In genomic region chr10:82419981-82420380, GRCh38 we compare ENCODE assay signal across 16 cellular contexts.
DNase-seq lines count a peak whose midpoint lies in the region; ATAC-seq and TF ChIP-seq lines count a peak whose summit lies in the region.
"Had no signal": no experiment of that assay in that cellular context is flagged by ENCODE, and none has a peak within 500 bp of the region (broad histone marks: within the 10 kb centered on the region; RNA-seq: fewer than 3 reads in every experiment).

No MANE protein-coding gene starts in this region.

- H3K79me1 ChIP-seq in trophoblast cell (ENCODE audit: low read length), result no peaks in the 10 kb centered on the region

- H4K12ac ChIP-seq in trophoblast cell (ENCODE audit: low read depth, low read length), result no peak overlapping the region

- H2AK5ac ChIP-seq in trophoblast cell (ENCODE audit: low read length), result no peak overlapping the region

- H3K4me1 ChIP-seq in BE2C, result peaks cover 8% of the 10 kb centered on the region
- H3K4me1 ChIP-seq in smooth muscle cell (ENCODE audit: low read depth), result no peaks in the 10 kb centered on the region
- H3K4me1 ChIP-seq in trophoblast cell (ENCODE audit: control insufficient read depth in 1 of 2, insufficient read depth in 2 of 2, low read length in 2 of 2), result no peaks in the 10 kb centered on the region

- H3F3A ChIP-seq in smooth muscle cell (ENCODE audit: low read depth), result no peaks in the 10 kb centered on the region

- H4K8ac ChIP-seq in trophoblast cell (ENCODE audit: low read depth, low read length), result no peak overlapping the region

- 83% methylated on average over 2 of the region's 2 CpGs for WGBS in smooth muscle cell (ENCODE audit: low lambda C conversion rate)
- no CpG with 5 or more reads among the region's 2 CpGs for WGBS in trophoblast cell (ENCODE audit: extremely low coverage, insufficient coverage, insufficient read length)

- no peak overlapping the region for H3K14ac ChIP-seq in trophoblast cell (ENCODE audit: low read length)

- TF ChIP-seq CTCF in BE2C (IDR thresholded peaks at IDR 0.05; ENCODE audit: low read depth, low read length) (no peak), smooth muscle cell (IDR thresholded peaks at IDR 0.05; ENCODE audit: borderline replicate concordance, insufficient read depth, poor library complexity, severe bottlenecking) (no peak)

- H3K27ac ChIP-seq in smooth muscle cell (ENCODE audit: low read depth) (no peak overlapping the region), trophoblast cell (ENCODE audit: low read depth, low read length) (no peak overlapping the region)
- H3K27ac ChIP-seq: BLaER1 had no signal

- H2AFZ ChIP-seq in smooth muscle cell (ENCODE audit: low read depth) (peak overlapping the region; percentile 19), trophoblast cell (ENCODE audit: insufficient read depth, low read length, poor library complexity) (no peak overlapping the region)
- H2AFZ ChIP-seq: GM23338 had no signal

- H3K23ac ChIP-seq in trophoblast cell (ENCODE audit: low read length), result no peak overlapping the region

- H3K4me3 ChIP-seq in BE2C (ENCODE audit: low read depth, low read length) (no peak overlapping the region), smooth muscle cell (no peak overlapping the region), trophoblast cell (ENCODE audit: low read depth, low read length) (no peak overlapping the region)
- H3K4me3 ChIP-seq: BLaER1, GM23338 had no signal

- H2BK5ac ChIP-seq in trophoblast cell (ENCODE audit: low read depth, low read length, poor library complexity), result no peak overlapping the region

- no peaks in the 10 kb centered on the region for H3K27me3 ChIP-seq in BE2C
- H3K27me3 ChIP-seq in smooth muscle cell (ENCODE audit: low read depth), result no peaks in the 10 kb centered on the region
- no peaks in the 10 kb centered on the region for H3K27me3 ChIP-seq in trophoblast cell (ENCODE audit: insufficient read depth, low read length)
- H3K27me3 ChIP-seq: BLaER1 had no signal

- no peak overlapping the region for H2BK12ac ChIP-seq in trophoblast cell (ENCODE audit: low read length)

- H4K91ac ChIP-seq in trophoblast cell (ENCODE audit: low read depth, low read length), result no peak overlapping the region

- H3K36me3 ChIP-seq in BE2C, result no peaks in the 10 kb centered on the region
- no peaks in the 10 kb centered on the region for H3K36me3 ChIP-seq in smooth muscle cell (ENCODE audit: low read depth)
- H3K36me3 ChIP-seq in trophoblast cell (ENCODE audit: control insufficient read depth in 1 of 2, insufficient read depth in 2 of 2, low read length in 2 of 2), result no peaks in the 10 kb centered on the region

- H3K4me2 ChIP-seq in smooth muscle cell, result no peak overlapping the region
- H3K4me2 ChIP-seq in trophoblast cell (ENCODE audit: low read length), result no peak overlapping the region
- H3K4me2 ChIP-seq: BLaER1, GM23338 had no signal

- H3K9me3 ChIP-seq in BE2C (no peaks in the 10 kb centered on the region), smooth muscle cell (replicated peaks; ENCODE audit: low read depth) (no peaks in the 10 kb centered on the region), trophoblast cell (ENCODE audit: insufficient read depth, low read depth, low read length) (no peaks in the 10 kb centered on the region)

- H3K79me2 ChIP-seq in smooth muscle cell (ENCODE audit: low read depth), result no peaks in the 10 kb centered on the region
- no peaks in the 10 kb centered on the region for H3K79me2 ChIP-seq in trophoblast cell (ENCODE audit: control insufficient read depth, insufficient read depth, low read length, poor library complexity)

- H4K20me1 ChIP-seq in smooth muscle cell (ENCODE audit: low read depth), result no peaks in the 10 kb centered on the region
- H4K20me1 ChIP-seq: BLaER1 had no signal

- no peak overlapping the region for H3K18ac ChIP-seq in trophoblast cell (ENCODE audit: low read length)

- H2BK120ac ChIP-seq in trophoblast cell (ENCODE audit: insufficient read depth, low read length, poor library complexity), result no peak overlapping the region

- H3K4ac ChIP-seq in trophoblast cell (ENCODE audit: low read depth, low read length), result no peak overlapping the region

- no peak overlapping the region for H3K9ac ChIP-seq in smooth muscle cell (ENCODE audit: low read depth)
- no peak overlapping the region for H3K9ac ChIP-seq in trophoblast cell (ENCODE audit: low read length)
- H3K9ac ChIP-seq: BLaER1 had no signal

- ATAC-seq in HG02610 (IDR thresholded peaks at IDR 0.05; ENCODE audit: unreplicated experiment), result no peak
- ATAC-seq: GM23338, HepG2 had no signal

- peak; percentile 22 for DNase-seq in Ammon's horn (ENCODE audit: low spot score)
- DNase-seq in BE2C, result peak; percentile 13
- DNase-seq in globus pallidus (ENCODE audit: low spot score), result peak; percentile 13
- no peak for DNase-seq in smooth muscle cell (lab: John Stamatoyannopoulos, UW; ENCODE audit: unreplicated experiment)
- no peak for DNase-seq in islet precursor cell
- no peak for DNase-seq in trophoblast cell
- DNase-seq: ACHN; CD4-positive, alpha-beta memory T cell; DMS153; DMS79; GF-D8; HCEC 1CT had no signal

Comparison
In these comparisons a context has a peak if more than half of its experiments do, and no peak if none do; other contexts are left out.
1. DNase-seq: peak in Ammon's horn (single experiment), BE2C (single experiment) and globus pallidus (single experiment); none in smooth muscle cell (single experiment), islet precursor cell (single experiment) and trophoblast cell (0 of 2).